Comparison of ENCODE assay signal across 31 cellular contexts in the genomic region with DNA sequence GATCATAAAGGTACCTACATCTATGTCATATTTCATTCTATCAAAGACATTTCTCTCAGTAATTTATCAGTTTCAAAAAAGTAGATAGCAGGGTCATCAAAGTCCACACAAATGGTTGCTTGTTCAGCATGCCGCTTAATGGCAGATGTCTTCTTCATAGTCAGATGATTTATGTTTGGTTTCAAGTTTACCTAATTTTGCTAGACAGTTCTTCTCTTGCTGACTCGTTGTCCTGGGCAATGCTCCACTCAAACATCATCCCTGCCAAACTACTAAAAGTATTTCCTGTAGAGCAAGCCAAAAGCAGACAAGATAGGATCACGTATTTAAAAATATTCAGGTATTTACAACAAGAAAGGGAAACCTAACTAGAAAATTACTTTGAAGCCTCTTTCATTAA. TPM values are rescaled to one million over a fixed set of nuclear protein-coding genes. Genes with fewer than 3 reads are reported as not detected.
A peak's percentile ranks its signal among the peaks of the same experiment; 100 is the strongest.
DNase-seq lines count a peak whose midpoint lies in the region; ATAC-seq, FAIRE-seq and TF ChIP-seq lines count a peak whose summit lies in the region.
"Had no signal": no experiment of that assay in that cellular context is flagged by ENCODE, and none has a peak within 500 bp of the region (broad histone marks: within the 10 kb centered on the region; RNA-seq: fewer than 3 reads in every experiment).

No MANE protein-coding gene starts in this region.

- H3K36me3 ChIP-seq in HepG2 (replicated peaks in 1 of 2; ENCODE audit: control insufficient read depth in 1 of 2, insufficient read depth in 2 of 2, low read length in 2 of 2) (no peaks in the 10 kb centered on the region), lower lobe of right lung (no peaks in the 10 kb centered on the region)

- no peak overlapping the region for H3K27ac ChIP-seq in HepG2 (ENCODE audit: extremely low read length, insufficient read depth, low read length)
- no peak overlapping the region for H3K27ac ChIP-seq in lower lobe of right lung
- H3K27ac ChIP-seq in dorsolateral prefrontal cortex = no peak overlapping the region
- H3K27ac ChIP-seq: hepatocyte had no signal

- peaks cover 4% of the 10 kb centered on the region for H3K4me1 Mint-ChIP-seq in MCF 10A (ENCODE audit: insufficient read depth, unreplicated experiment)
- H3K4me1 Mint-ChIP-seq in endothelial cell (ENCODE audit: unreplicated experiment) = no peaks in the 10 kb centered on the region
- H3K4me1 Mint-ChIP-seq: brain, endodermal cell, immature natural killer cell, neural crest cell had no signal

- BruUV-seq in MCF 10A (replicated peaks; lab: Mats Ljungman, UMichigan) = no TSS peak
- BruUV-seq in HepG2 (replicated peaks; lab: Mats Ljungman, UMichigan) = no TSS peak

- TF ChIP-seq CTCF in MCF 10A (IDR thresholded peaks at IDR 0.05; ENCODE audit: unreplicated experiment) (no peak), HepG2 (CRISPR knock-in tag; IDR thresholded peaks at IDR 0.05) (no peak), endothelial cell (IDR thresholded peaks at IDR 0.05; ENCODE audit: unreplicated experiment) (no peak), lower lobe of right lung (IDR thresholded peaks at IDR 0.05) (no peak), dorsolateral prefrontal cortex (IDR thresholded peaks at IDR 0.05 in 54 of 56, conservative IDR thresholded peaks at IDR 0.05 in 2 of 56; ENCODE audit: low read depth in 1 of 56, partially characterized antibody in 56 of 56) (no peak)

- no peaks in the 10 kb centered on the region for H3K27me3 Mint-ChIP-seq in MCF 10A (ENCODE audit: insufficient read depth, unreplicated experiment)
- no peaks in the 10 kb centered on the region for H3K27me3 Mint-ChIP-seq in endothelial cell (ENCODE audit: unreplicated experiment)
- H3K27me3 Mint-ChIP-seq: CD4-positive, CD25-positive, alpha-beta regulatory T cell had no signal

- H3K4me1 ChIP-seq in HepG2 (ENCODE audit: insufficient read depth, low read length) (no peaks in the 10 kb centered on the region), lower lobe of right lung (no peaks in the 10 kb centered on the region)

- no peaks in the 10 kb centered on the region for H4K20me1 ChIP-seq in HepG2 (ENCODE audit: insufficient read depth, low read length)

- ATAC-seq in HepG2 (no peak), HG02571 (IDR thresholded peaks at IDR 0.05; ENCODE audit: unreplicated experiment) (no peak), lower lobe of right lung (no peak)

- H3K27ac Mint-ChIP-seq in MCF 10A (ENCODE audit: low read depth, unreplicated experiment) (peak overlapping the region; percentile 57), endothelial cell (ENCODE audit: unreplicated experiment) (no peak overlapping the region)
- H3K27ac Mint-ChIP-seq: brain; CD4-positive, CD25-positive, alpha-beta regulatory T cell; endodermal cell; immature natural killer cell had no signal

- peak overlapping the region; percentile 63 for H2AFZ ChIP-seq in HepG2 (ENCODE audit: low read length)
- H2AFZ ChIP-seq: hepatocyte had no signal

- TF ChIP-seq EP300 in HepG2 (IDR thresholded peaks at IDR 0.05; ENCODE audit: low read depth in 2 of 2, low read length in 2 of 2) = no peak
- no peak for TF ChIP-seq EP300 in HepG2 (CRISPR knock-in tag; IDR thresholded peaks at IDR 0.05; ENCODE audit: borderline replicate concordance)

- no peak for TF ChIP-seq RAD21 in HepG2 (CRISPR knock-in tag; IDR thresholded peaks at IDR 0.05)

- 40% methylated on average over 3 of the region's 3 CpGs for WGBS in HepG2 (ENCODE audit: low lambda C conversion rate)

- in situ Hi-C loops in HepG2 (cut with HindIII; ENCODE audit: extremely low pct_ligation_motif_present, low pct_unique_long_range_greater_than_20kb) = no loop called here

- no peaks in the 10 kb centered on the region for H3K9me3 ChIP-seq in HepG2 (ENCODE audit: low read length)
- no peaks in the 10 kb centered on the region for H3K9me3 ChIP-seq in lower lobe of right lung

- DNase-seq in AG20443 (ENCODE audit: low spot score) (peak; percentile 27), M059J (ENCODE audit: low read depth) (peak; percentile 41), MCF 10A (ENCODE audit: unreplicated experiment) (no peak), HepG2 (ENCODE audit: low spot score) (no peak), endothelial cell (ENCODE audit: low spot score) (no peak), lower lobe of right lung (no peak), dorsolateral prefrontal cortex (no peak)
- DNase-seq: activated CD4-positive, alpha-beta T cell treated with anti-CD3 and anti-CD28 coated beads, Interleukin-2, amount 50 U/mL, for 4 hours; activated CD8-positive, alpha-beta memory T cell treated with anti-CD3 and anti-CD28 coated beads, Interleukin-2, amount 50 U/mL, for 48 hours; CD4-positive, CD25-positive, alpha-beta regulatory T cell; endodermal cell; HCEC 1CT; immature natural killer cell; Karpas-422; NCI-H1105; NCI-H2081; NCI-H510A; NK-92 treated with Interleukin-12 subunit alpha and Interleukin-12 subunit beta, amount 100 ng/mL, for 24 hours; posterior cingulate gyrus; T-helper 2 cell had no signal

- no peak overlapping the region for H3K4me2 ChIP-seq in HepG2 (ENCODE audit: low read depth, low read length)
- H3K4me2 ChIP-seq: hepatocyte had no signal

- H3K9me3 Mint-ChIP-seq in MCF 10A (ENCODE audit: unreplicated experiment) (no peaks in the 10 kb centered on the region), endothelial cell (ENCODE audit: unreplicated experiment) (no peaks in the 10 kb centered on the region)
- H3K9me3 Mint-ChIP-seq: brain; CD4-positive, CD25-positive, alpha-beta regulatory T cell; endodermal cell; immature natural killer cell had no signal

- CTCF ChIA-PET in MCF 10A (lab: Yijun Ruan, JAX) = interaction anchor here (0.6 kb wide), 1 partner anchor 98 kb away, joined by 3 read pairs; no protein-coding TSS in a partner anchor
- CTCF ChIA-PET in HepG2 (lab: Yijun Ruan, JAX; ENCODE audit: low intra/inter-chr PET ratio, low total read pairs) = no interaction called here

- no peak overlapping the region for H3K9ac ChIP-seq in HepG2 (ENCODE audit: insufficient read depth, low read depth, low read length)

- H3K27me3 ChIP-seq in HepG2 (ENCODE audit: control insufficient read depth in 1 of 2, insufficient read depth in 2 of 2, low read length in 2 of 2) (peaks cover 0 to 3% of the 10 kb centered on the region in 2 experiments; a peak in 1 of 5 replicates), lower lobe of right lung (ENCODE audit: low read depth) (no peaks in the 10 kb centered on the region), dorsolateral prefrontal cortex (no peaks in the 10 kb centered on the region)
- H3K27me3 ChIP-seq: hepatocyte had no signal

- H3K36me3 Mint-ChIP-seq in MCF 10A (ENCODE audit: insufficient read depth, unreplicated experiment) (no peaks in the 10 kb centered on the region), endothelial cell (ENCODE audit: low read depth, unreplicated experiment) (no peaks in the 10 kb centered on the region)
- H3K36me3 Mint-ChIP-seq: brain; CD4-positive, CD25-positive, alpha-beta regulatory T cell; immature natural killer cell had no signal

- H3K4me3 ChIP-seq in HepG2 (replicated peaks in 1 of 3; ENCODE audit: insufficient read depth in 1 of 3, low read depth in 2 of 3, low read length in 3 of 3) (no peak overlapping the region), lower lobe of right lung (no peak overlapping the region), dorsolateral prefrontal cortex (no peak overlapping the region)
- H3K4me3 ChIP-seq: hepatocyte had no signal

- intact Hi-C loops in MCF 10A (cut with micrococcal nuclease) (no loop called here), HepG2 (cut with micrococcal nuclease; ENCODE audit: unreplicated experiment) (no loop called here), lower lobe of right lung (cut with DNase I) (no loop called here), dorsolateral prefrontal cortex (cut with DNase I) (no loop called here)

- POLR2A ChIA-PET in MCF 10A (lab: Yijun Ruan, JAX) = interaction anchor here (0.6 kb wide), 1 partner anchor 114 kb away, joined by 3 read pairs; no protein-coding TSS in a partner anchor
- POLR2A ChIA-PET in HepG2 (lab: Yijun Ruan, JAX) = no interaction called here

- no peak for TF ChIP-seq POLR2A in HepG2 (IDR thresholded peaks at IDR 0.05; ENCODE audit: insufficient read depth in 1 of 2, low read depth in 2 of 2, low read length in 2 of 2)

- no peaks in the 10 kb centered on the region for H3K79me2 ChIP-seq in HepG2 (ENCODE audit: insufficient read depth, low read length)
- H3K79me2 ChIP-seq: hepatocyte had no signal

- no peak overlapping the region for H3K4me3 Mint-ChIP-seq in MCF 10A (ENCODE audit: unreplicated experiment)
- H3K4me3 Mint-ChIP-seq in endothelial cell (ENCODE audit: unreplicated experiment) = no peak overlapping the region
- H3K4me3 Mint-ChIP-seq: brain; CD4-positive, CD25-positive, alpha-beta regulatory T cell; endodermal cell; immature natural killer cell; neural crest cell had no signal

- no peak for FAIRE-seq in HepG2 (lab: Jason Lieb, UNC)
- FAIRE-seq: colon, GM18507, RCC 7860 had no signal

RNA-seq across cellular contexts. Expression of a gene that starts 13.6 kb away (rescaled TPM):
- total RNA-seq in M059J (2014; rRNA removed; shearing (Covaris generic)) = not detected in 2 replicates
- 0.05 and 0.10 TPM in 2 replicates for total RNA-seq in MCF 10A (2022)
- not detected in 2 replicates for total RNA-seq in HepG2 (2016; rRNA removed; fragmentation: Illumina TruSeq; extraction: Trizol)
- not detected in 2 replicates for total RNA-seq in HepG2 (2016; cell fraction: cytosol; rRNA removed; fragmentation: Illumina TruSeq; extraction: Trizol; ENCODE audit: low read depth)
- total RNA-seq in HepG2 (2016; cell fraction: insoluble cytoplasmic fraction; rRNA removed; fragmentation: Illumina TruSeq; extraction: Trizol) = not detected in 2 replicates
- not detected in 2 replicates for total RNA-seq in HepG2 (2016; cell fraction: membrane; rRNA removed; fragmentation: Illumina TruSeq; extraction: Trizol)
- total RNA-seq in HepG2 (2016; cell fraction: nucleus; rRNA removed; fragmentation: Illumina TruSeq; extraction: Trizol) = not detected in 2 replicates
- not detected in 2 replicates for polyA plus RNA-seq in HepG2 (2011; rRNA removed)
- not detected in 2 replicates for polyA plus RNA-seq in HepG2 (2011; cell fraction: cytosol; rRNA removed)
- polyA plus RNA-seq in HepG2 (2011; cell fraction: nucleus; rRNA removed) = not detected in 2 replicates
- polyA plus RNA-seq in HepG2 (2012) = not detected in 2 replicates
- not detected in 2 replicates for polyA plus RNA-seq in HepG2 (2016; cell fraction: cytosol; fragmentation: Illumina TruSeq; extraction: Trizol; ENCODE audit: low read depth)
- not detected in 2 replicates for polyA plus RNA-seq in HepG2 (2016; cell fraction: insoluble cytoplasmic fraction; fragmentation: Illumina TruSeq; extraction: Trizol; ENCODE audit: low read depth)
- polyA plus RNA-seq in HepG2 (2016; cell fraction: membrane; fragmentation: Illumina TruSeq; extraction: Trizol; ENCODE audit: low read depth) = not detected in 2 replicates
- not detected in 2 replicates for polyA plus RNA-seq in HepG2 (2016; cell fraction: nucleus; fragmentation: Illumina TruSeq; extraction: Trizol; ENCODE audit: insufficient read depth, low read depth)
- polyA minus RNA-seq in HepG2 (2011; rRNA and poly(A)+ RNA removed; ENCODE audit: low replicate concordance) = 0.04 TPM in 1 of 2 replicates, not detected in the other
- not detected in 2 replicates for polyA minus RNA-seq in HepG2 (2011; cell fraction: cytosol; rRNA and poly(A)+ RNA removed)
- 0.12 TPM in 1 of 2 replicates, not detected in the other for polyA minus RNA-seq in HepG2 (2011; cell fraction: nucleus; rRNA and poly(A)+ RNA removed)
- 0.15 TPM for total RNA-seq in endothelial cell (ENCODE audit: unreplicated experiment)
- total RNA-seq in lower lobe of right lung = 1.7 TPM
- total RNA-seq in dorsolateral prefrontal cortex = 1 to 10 TPM in 5 of 120 experiments, under 1 TPM in 70, not detected in 45; 0.06 to 1.6 (median 0.13) TPM
- total RNA-seq: G401, HT1080, SK-MEL-5 had no signal
- polyA plus RNA-seq: AG04450, hepatocyte had no signal

RNA-seq across cellular contexts. Expression of a gene that starts 50.7 kb away (rescaled TPM):
- 679 and 714 TPM in 2 replicates for total RNA-seq in M059J (2014; rRNA removed; shearing (Covaris generic))
- total RNA-seq in MCF 10A (2022) (625 and 698 TPM in 2 replicates), HepG2 (2016; rRNA removed; fragmentation: Illumina TruSeq; extraction: Trizol) (307 and 481 TPM in 2 replicates), endothelial cell (ENCODE audit: unreplicated experiment) (689 TPM), lower lobe of right lung (334 TPM), dorsolateral prefrontal cortex (100 to 1,000 TPM in 118 of 120 experiments, 10 to 100 TPM in 2; 94.1 to 261 (median 167) TPM)
- 53.8 and 55.7 TPM in 2 replicates for total RNA-seq in HepG2 (2016; cell fraction: cytosol; rRNA removed; fragmentation: Illumina TruSeq; extraction: Trizol; ENCODE audit: low read depth)
- 323 and 475 TPM in 2 replicates for total RNA-seq in HepG2 (2016; cell fraction: insoluble cytoplasmic fraction; rRNA removed; fragmentation: Illumina TruSeq; extraction: Trizol)
- total RNA-seq in HepG2 (2016; cell fraction: membrane; rRNA removed; fragmentation: Illumina TruSeq; extraction: Trizol) = 138 and 148 TPM in 2 replicates
- 108 and 115 TPM in 2 replicates for total RNA-seq in HepG2 (2016; cell fraction: nucleus; rRNA removed; fragmentation: Illumina TruSeq; extraction: Trizol)
- 131 and 160 TPM in 2 replicates for polyA plus RNA-seq in HepG2 (2011; rRNA removed)
- polyA plus RNA-seq in HepG2 (2011; cell fraction: cytosol; rRNA removed) = 118 and 149 TPM in 2 replicates
- 45.9 and 62.4 TPM in 2 replicates for polyA plus RNA-seq in HepG2 (2011; cell fraction: nucleus; rRNA removed)
- 153 and 194 TPM in 2 replicates for polyA plus RNA-seq in HepG2 (2012)
- 89.5 and 101 TPM in 2 replicates for polyA plus RNA-seq in HepG2 (2016; cell fraction: cytosol; fragmentation: Illumina TruSeq; extraction: Trizol; ENCODE audit: low read depth)
- 611 and 615 TPM in 2 replicates for polyA plus RNA-seq in HepG2 (2016; cell fraction: insoluble cytoplasmic fraction; fragmentation: Illumina TruSeq; extraction: Trizol; ENCODE audit: low read depth)
- polyA plus RNA-seq in HepG2 (2016; cell fraction: membrane; fragmentation: Illumina TruSeq; extraction: Trizol; ENCODE audit: low read depth) = 145 TPM in 2 replicates
- 192 and 200 TPM in 2 replicates for polyA plus RNA-seq in HepG2 (2016; cell fraction: nucleus; fragmentation: Illumina TruSeq; extraction: Trizol; ENCODE audit: insufficient read depth, low read depth)
- polyA minus RNA-seq in HepG2 (2011; rRNA and poly(A)+ RNA removed; ENCODE audit: low replicate concordance) = 66.0 and 182 TPM in 2 replicates
- 56.6 and 67.6 TPM in 2 replicates for polyA minus RNA-seq in HepG2 (2011; cell fraction: cytosol; rRNA and poly(A)+ RNA removed)
- 52.8 and 54.2 TPM in 2 replicates for polyA minus RNA-seq in HepG2 (2011; cell fraction: nucleus; rRNA and poly(A)+ RNA removed)

Comparison
In these comparisons a context has a peak if more than half of its experiments do, and no peak if none do; other contexts are left out.
1. DNase-seq: peak in AG20443 (single experiment) and M059J (single experiment); none in MCF 10A (single experiment), HepG2 (single experiment), endothelial cell (single experiment), lower lobe of right lung (single experiment) and dorsolateral prefrontal cortex (0 of 10).